1 cellular context compared by ENCODE assay signal in genomic region chr3:29426302-29427226, GRCh38.
TF ChIP-seq lines count a peak whose summit lies in the region.

No MANE protein-coding gene starts in this region.

TF ChIP-seq in K562, 482 proteins besides CTCF, POLR2A, EP300 and RAD21:
- TF ChIP-seq GATAD2A (IDR thresholded peaks at IDR 0.05) (no peak), CC2D1A (IDR thresholded peaks at IDR 0.05) (no peak), HDAC6 (IDR thresholded peaks at IDR 0.05; ENCODE audit: low read depth, low read length) (no peak), POLR2AphosphoS2 (IDR thresholded peaks at IDR 0.05; ENCODE audit: low read length) (no peak), NFIC (IDR thresholded peaks at IDR 0.05) (peak; percentile 90), MYC (IDR thresholded peaks at IDR 0.05; ENCODE audit: low read depth, low read length) (no peak), MYC (CRISPR knock-in tag; IDR thresholded peaks at IDR 0.05; ENCODE audit: borderline replicate concordance, low read depth) (no peak), ZNF507 (tag; conservative IDR thresholded peaks at IDR 0.05) (no peak), NFIX (CRISPR knock-in tag; IDR thresholded peaks at IDR 0.05; ENCODE audit: low read depth) (peak; percentile 81), CEBPG (CRISPR knock-in tag; IDR thresholded peaks at IDR 0.05) (no peak), CEBPG (tag; conservative IDR thresholded peaks at IDR 0.05 in 1 of 2, IDR thresholded peaks at IDR 0.05 in 1 of 2) (peak in 1 of 2 experiments; percentile 49; a peak in 1 of 4 replicates), GABPA (tag; conservative IDR thresholded peaks at IDR 0.05; ENCODE audit: low read depth) (no peak), PHB2 (IDR thresholded peaks at IDR 0.05; ENCODE audit: low read depth) (no peak)
- TF ChIP-seq, protein P1, sequence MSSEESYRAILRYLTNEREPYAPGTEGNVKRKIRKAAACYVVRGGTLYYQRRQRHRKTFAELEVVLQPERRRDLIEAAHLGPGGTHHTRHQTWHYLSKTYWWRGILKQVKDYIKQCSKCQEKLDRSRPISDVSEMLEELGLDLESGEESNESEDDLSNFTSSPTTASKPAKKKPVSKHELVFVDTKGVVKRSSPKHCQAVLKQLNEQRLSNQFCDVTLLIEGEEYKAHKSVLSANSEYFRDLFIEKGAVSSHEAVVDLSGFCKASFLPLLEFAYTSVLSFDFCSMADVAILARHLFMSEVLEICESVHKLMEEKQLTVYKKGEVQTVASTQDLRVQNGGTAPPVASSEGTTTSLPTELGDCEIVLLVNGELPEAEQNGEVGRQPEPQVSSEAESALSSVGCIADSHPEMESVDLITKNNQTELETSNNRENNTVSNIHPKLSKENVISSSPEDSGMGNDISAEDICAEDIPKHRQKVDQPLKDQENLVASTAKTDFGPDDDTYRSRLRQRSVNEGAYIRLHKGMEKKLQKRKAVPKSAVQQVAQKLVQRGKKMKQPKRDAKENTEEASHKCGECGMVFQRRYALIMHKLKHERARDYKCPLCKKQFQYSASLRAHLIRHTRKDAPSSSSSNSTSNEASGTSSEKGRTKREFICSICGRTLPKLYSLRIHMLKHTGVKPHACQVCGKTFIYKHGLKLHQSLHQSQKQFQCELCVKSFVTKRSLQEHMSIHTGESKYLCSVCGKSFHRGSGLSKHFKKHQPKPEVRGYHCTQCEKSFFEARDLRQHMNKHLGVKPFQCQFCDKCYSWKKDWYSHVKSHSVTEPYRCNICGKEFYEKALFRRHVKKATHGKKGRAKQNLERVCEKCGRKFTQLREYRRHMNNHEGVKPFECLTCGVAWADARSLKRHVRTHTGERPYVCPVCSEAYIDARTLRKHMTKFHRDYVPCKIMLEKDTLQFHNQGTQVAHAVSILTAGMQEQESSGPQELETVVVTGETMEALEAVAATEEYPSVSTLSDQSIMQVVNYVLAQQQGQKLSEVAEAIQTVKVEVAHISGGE (CRISPR knock-in tag; IDR thresholded peaks at IDR 0.05): no peak
TF ChIP-seq in K562: peak in this region for 3.
